In genomic region chr21:44965251-44966022, GRCh38 we compare ENCODE assay signal across 8 cellular contexts. TPM values are rescaled to one million over a fixed set of nuclear protein-coding genes. Genes with fewer than 3 reads are reported as not detected.
DNase-seq lines count a peak whose midpoint lies in the region; ATAC-seq and TF ChIP-seq lines count a peak whose summit lies in the region.

No MANE protein-coding gene starts in this region.

- peak; percentile 46 to 63 for ATAC-seq in activated T-cell treated with anti-CD3 and anti-CD28 coated beads, Interleukin-2, amount 50 U/mL, for 72 hours (replicated peaks in 1 of 2)
- no peak for ATAC-seq in HG03175 (IDR thresholded peaks at IDR 0.05; ENCODE audit: unreplicated experiment)

- H3K27me3 Mint-ChIP-seq in activated T-cell treated with anti-CD3 and anti-CD28 coated beads, Interleukin-2, amount 50 U/mL, for 72 hours (ENCODE audit: low read depth) = no peaks in the 10 kb centered on the region

- H3K9me3 Mint-ChIP-seq in activated T-cell treated with anti-CD3 and anti-CD28 coated beads, Interleukin-2, amount 50 U/mL, for 72 hours = no peaks in the 10 kb centered on the region

- peak overlapping the region; percentile 18 for H4K91ac ChIP-seq in mesenchymal stem cell (ENCODE audit: low read length)

- peak overlapping the region; percentile 7 to 34 for H3K4me3 Mint-ChIP-seq in activated T-cell treated with anti-CD3 and anti-CD28 coated beads, Interleukin-2, amount 50 U/mL, for 72 hours

- peak overlapping the region; percentile 89 for H2AK5ac ChIP-seq in mesenchymal stem cell (ENCODE audit: low read length, severe bottlenecking)

- no peak overlapping the region for H3K9ac ChIP-seq in mesenchymal stem cell (ENCODE audit: low read length)

- H3K9me3 ChIP-seq in mesenchymal stem cell (ENCODE audit: control insufficient read depth, low read length) = no peaks in the 10 kb centered on the region

- 82% methylated on average over 16 of the region's 17 CpGs for WGBS in mesenchymal stem cell

- H3K4ac ChIP-seq in mesenchymal stem cell (ENCODE audit: low read depth in 1 of 2, low read length in 2 of 2) = no peak overlapping the region

- peak overlapping the region; percentile 40 for H3K4me2 ChIP-seq in mesenchymal stem cell (ENCODE audit: low read length, poor library complexity, severe bottlenecking)

- H3K27ac ChIP-seq in ACC112 (ENCODE audit: low read depth, low read length) (peak overlapping the region; percentile 13; the same call in 1 of the 2 replicates), HL-60 (replicated peaks) (no peak overlapping the region), mesenchymal stem cell (ENCODE audit: low read length, poor library complexity, severe bottlenecking) (peak overlapping the region; percentile 55), caudate nucleus (ENCODE audit: low read depth, low read length) (no peak overlapping the region)

- H3K18ac ChIP-seq in mesenchymal stem cell (ENCODE audit: low read depth in 1 of 2, low read length in 2 of 2) = peak overlapping the region; percentile 38 to 67

- peak overlapping the region in 1 of 2 experiments; percentile 14 for H3K23ac ChIP-seq in mesenchymal stem cell (ENCODE audit: low read length in 2 of 2)

- H2BK120ac ChIP-seq in mesenchymal stem cell (ENCODE audit: low read depth, low read length) = no peak overlapping the region

- H3K79me2 ChIP-seq in ACC112 (ENCODE audit: control insufficient read depth, insufficient read depth, low read length, unreplicated experiment) = peaks cover 13% of the 10 kb centered on the region

- DNase-seq in HL-60 (ENCODE audit: low read depth in 1 of 2, low spot score in 1 of 2) = peak; percentile 18 to 58
- DNase-seq in activated T-cell treated with anti-CD3 and anti-CD28 coated beads, Interleukin-2, amount 50 U/mL, for 72 hours = peak in 1 of 2 donors; percentile 23
- peak; percentile 37 for DNase-seq in mesenchymal stem cell
- DNase-seq in amniotic stem cell (lab: John Stamatoyannopoulos, UW) = no peak
- DNase-seq in caudate nucleus (lab: John Stamatoyannopoulos, UW) = no peak
- no peak for DNase-seq in middle frontal gyrus (ENCODE audit: extremely low spot score, low spot score)

- H3K4me1 ChIP-seq in ACC112 (ENCODE audit: control insufficient read depth, insufficient read depth, low read length, unreplicated experiment) = peaks cover 36% of the 10 kb centered on the region
- H3K4me1 ChIP-seq in mesenchymal stem cell (ENCODE audit: control insufficient read depth, insufficient read depth, low read depth, low read length) = peaks cover 57% of the 10 kb centered on the region

- H3K27me3 ChIP-seq in ACC112 (ENCODE audit: insufficient read depth, low read length) (no peaks in the 10 kb centered on the region), HL-60 (ENCODE audit: insufficient read depth, poor library complexity, severe bottlenecking) (no peaks in the 10 kb centered on the region), mesenchymal stem cell (ENCODE audit: control insufficient read depth in 1 of 2, insufficient read depth in 1 of 2, low read length in 2 of 2) (no peaks in the 10 kb centered on the region)

- TF ChIP-seq CTCF in HL-60 (IDR thresholded peaks at IDR 0.05; ENCODE audit: insufficient read depth, low read length) = no peak

- H3K36me3 Mint-ChIP-seq in activated T-cell treated with anti-CD3 and anti-CD28 coated beads, Interleukin-2, amount 50 U/mL, for 72 hours (ENCODE audit: insufficient read depth in 2 of 2) = peaks cover 2 to 27% of the 10 kb centered on the region in 2 donors

- peaks cover 21% of the 10 kb centered on the region for H3K4me1 Mint-ChIP-seq in activated T-cell treated with anti-CD3 and anti-CD28 coated beads, Interleukin-2, amount 50 U/mL, for 72 hours (ENCODE audit: low read depth)

- peaks cover 15% of the 10 kb centered on the region for H3K79me1 ChIP-seq in mesenchymal stem cell (replicated peaks; ENCODE audit: low read length, poor library complexity, severe bottlenecking)

- H3K36me3 ChIP-seq in ACC112 (ENCODE audit: insufficient read depth, low read length) (peaks cover 15% of the 10 kb centered on the region), mesenchymal stem cell (ENCODE audit: control insufficient read depth in 1 of 2, insufficient read depth in 2 of 2, low read depth in 1 of 2, low read length in 2 of 2) (peaks cover 37 to 38% of the 10 kb centered on the region in 2 experiments)

- H2AFZ ChIP-seq in ACC112 (ENCODE audit: low read length, unreplicated experiment) (no peak overlapping the region), mesenchymal stem cell (ENCODE audit: low read depth, low read length) (no peak overlapping the region)

- no peak overlapping the region for H2BK5ac ChIP-seq in mesenchymal stem cell (ENCODE audit: low read depth, low read length, poor library complexity, severe bottlenecking)

- peak overlapping the region in 1 of 2 experiments; percentile 48 for H2BK12ac ChIP-seq in mesenchymal stem cell (ENCODE audit: low read length in 2 of 2)

- no peak overlapping the region for H3K4me3 ChIP-seq in ACC112 (ENCODE audit: low read depth, low read length)
- no peak overlapping the region for H3K4me3 ChIP-seq in HL-60 (replicated peaks; ENCODE audit: insufficient read depth, low read length)
- H3K4me3 ChIP-seq in mesenchymal stem cell (ENCODE audit: insufficient read depth in 1 of 2, low read depth in 1 of 2, low read length in 2 of 2) = no peak overlapping the region

- no peak overlapping the region for H2BK15ac ChIP-seq in mesenchymal stem cell (ENCODE audit: low read depth, poor library complexity, severe bottlenecking)

- H3K27ac Mint-ChIP-seq in activated T-cell treated with anti-CD3 and anti-CD28 coated beads, Interleukin-2, amount 50 U/mL, for 72 hours = no peak overlapping the region

- peak overlapping the region in 1 of 2 experiments; percentile 31 for H3K14ac ChIP-seq in mesenchymal stem cell (ENCODE audit: low read length in 2 of 2)

- H4K8ac ChIP-seq in mesenchymal stem cell (ENCODE audit: low read length) = peak overlapping the region; percentile 50

RNA-seq across cellular contexts. Expression of gene SLX9, which starts 25.6 kb away (rescaled TPM):
- 10 to 100 TPM; 38.7 to 48.9 TPM for total RNA-seq in activated T-cell treated with anti-CD3 and anti-CD28 coated beads, Interleukin-2, amount 50 U/mL, for 72 hours
- 14.7 TPM for polyA plus RNA-seq in mesenchymal stem cell (2013, experiment 1 of 2)
- 15.1 TPM for polyA plus RNA-seq in mesenchymal stem cell (2013, experiment 2 of 2)

RNA-seq across cellular contexts. Expression of gene ITGB2, which starts 44.7 kb away (rescaled TPM):
- total RNA-seq in activated T-cell treated with anti-CD3 and anti-CD28 coated beads, Interleukin-2, amount 50 U/mL, for 72 hours = 100 to 1,000 TPM; 248 to 287 TPM
- 0.40 TPM for polyA plus RNA-seq in mesenchymal stem cell (2013, experiment 1 of 2)
- 0.14 TPM for polyA plus RNA-seq in mesenchymal stem cell (2013, experiment 2 of 2)

Comparison
In these comparisons a context has a peak if more than half of its experiments do, and no peak if none do; other contexts are left out.
1. H3K27ac ChIP-seq: peak in ACC112 (single experiment) and mesenchymal stem cell (single experiment); none in HL-60 (single experiment) and caudate nucleus (single experiment).
2. DNase-seq: peak in HL-60 (2 of 2) and mesenchymal stem cell (single experiment); none in amniotic stem cell (single experiment), caudate nucleus (0 of 61) and middle frontal gyrus (single experiment).